7 cellular contexts compared by ENCODE assay signal in genomic region chr10:46773896-46774233, GRCh38.
DNase-seq lines count a peak whose midpoint lies in the region; ATAC-seq, FAIRE-seq and TF ChIP-seq lines count a peak whose summit lies in the region.
"Not testable (repeated sequence)": the region's sequence is repeated elsewhere in the genome, so short reads cannot be mapped to it uniquely, and the experiment has no call there.

No MANE protein-coding gene starts in this region.

- not testable (repeated sequence) for H3K4me1 Mint-ChIP-seq in T-helper 2 cell treated with Interferon-gamma antibody and Interleukin-4, amounts not matched to agents 5 μg/mL and 100 μg/mL, for 36 hours (ENCODE audit: low read depth)

- not testable (repeated sequence) for TF ChIP-seq CTCF in DND-41 (IDR thresholded peaks at IDR 0.05; ENCODE audit: borderline replicate concordance, extremely low read depth, low read length, poor library complexity, severe bottlenecking); kidney (IDR thresholded peaks at IDR 0.05; ENCODE audit: borderline replicate concordance, extremely low read depth, insufficient read depth)

- H3K27ac Mint-ChIP-seq in T-helper 2 cell treated with Interferon-gamma antibody and Interleukin-4, amounts not matched to agents 5 μg/mL and 100 μg/mL, for 36 hours: peak overlapping the region; percentile 41
- H3K27ac Mint-ChIP-seq in activated naive CD4-positive, alpha-beta T cell treated with anti-CD3 and anti-CD28 coated beads, Interleukin-2, amount 50 U/mL, for 72 hours: not testable (repeated sequence)

- not testable (repeated sequence) for H3K4me1 ChIP-seq in DND-41 (ENCODE audit: insufficient read depth, low read length); kidney (ENCODE audit: control insufficient read depth in 1 of 2, insufficient read depth in 1 of 2, low read depth in 1 of 2, low read length in 2 of 2)

- not testable (repeated sequence) for H3K27me3 Mint-ChIP-seq in T-helper 2 cell treated with Interferon-gamma antibody and Interleukin-4, amounts not matched to agents 5 μg/mL and 100 μg/mL, for 36 hours (ENCODE audit: low read depth)

- H3K36me3 Mint-ChIP-seq in T-helper 2 cell treated with Interferon-gamma antibody and Interleukin-4, amounts not matched to agents 5 μg/mL and 100 μg/mL, for 36 hours (ENCODE audit: low read depth); activated naive CD4-positive, alpha-beta T cell treated with anti-CD3 and anti-CD28 coated beads, Interleukin-2, amount 50 U/mL, for 72 hours: not testable (repeated sequence)

- H3K27me3 ChIP-seq in DND-41 (ENCODE audit: insufficient read depth, low read length, poor library complexity): not testable (repeated sequence)

- H3K4me3 Mint-ChIP-seq in T-helper 2 cell treated with Interferon-gamma antibody and Interleukin-4, amounts not matched to agents 5 μg/mL and 100 μg/mL, for 36 hours: peak overlapping the region; percentile 27

- H3K36me3 ChIP-seq in DND-41 (ENCODE audit: insufficient read depth, low read length); kidney (ENCODE audit: control insufficient read depth in 1 of 2, insufficient read depth in 2 of 2, low read length in 2 of 2): not testable (repeated sequence)

- intact Hi-C loops in kidney (cut with DNase I): not testable (repeated sequence)

- not testable (repeated sequence) for H3K79me2 ChIP-seq in DND-41 (ENCODE audit: insufficient read depth, low read length)

- DNase-seq in DND-41: peak; percentile 48
- DNase-seq in MV-4-11 (lab: John Stamatoyannopoulos, UW): peak; percentile 57
- peak; percentile 65 for DNase-seq in T-helper 2 cell treated with Interferon-gamma antibody and Interleukin-4, amounts not matched to agents 5 μg/mL and 100 μg/mL, for 36 hours (ENCODE audit: low spot score)
- peak; percentile 21 for DNase-seq in activated CD8-positive, alpha-beta memory T cell treated with anti-CD3 and anti-CD28 coated beads, Interleukin-2, amount 50 U/mL, for 4 hours
- not testable (repeated sequence) for DNase-seq in activated naive CD4-positive, alpha-beta T cell treated with anti-CD3 and anti-CD28 coated beads, Interleukin-2, amount 50 U/mL, for 72 hours (ENCODE audit: low spot score in 2 of 2)
- DNase-seq in kidney: peak; percentile 12
- DNase-seq in stimulated activated CD8-positive, alpha-beta memory T cell treated with anti-CD3 and anti-CD28 coated beads, Interleukin-15, amount 100 ng/mL, for 48 hours (ENCODE audit: low read depth in 2 of 2): peak; percentile 23 to 50

- H3K9ac ChIP-seq in DND-41 (ENCODE audit: low read depth, low read length); kidney (ENCODE audit: low read length in 2 of 2): not testable (repeated sequence)

- ATAC-seq in DND-41 (ENCODE audit: insufficient read depth, low read depth): peak; percentile 75; the same call in 2 of the 3 replicates
- peak; percentile 20 to 31 for ATAC-seq in activated naive CD4-positive, alpha-beta T cell treated with anti-CD3 and anti-CD28 coated beads, Interleukin-2, amount 50 U/mL, for 72 hours

- H2AFZ ChIP-seq in DND-41 (ENCODE audit: low read depth, low read length): not testable (repeated sequence)

- H3K9me3 Mint-ChIP-seq in T-helper 2 cell treated with Interferon-gamma antibody and Interleukin-4, amounts not matched to agents 5 μg/mL and 100 μg/mL, for 36 hours; activated naive CD4-positive, alpha-beta T cell treated with anti-CD3 and anti-CD28 coated beads, Interleukin-2, amount 50 U/mL, for 72 hours: not testable (repeated sequence)

- FAIRE-seq in kidney (lab: Jason Lieb, UNC): not testable (repeated sequence)

- H3K27ac ChIP-seq in DND-41 (ENCODE audit: low read length); kidney (ENCODE audit: low read depth in 2 of 2, low read length in 2 of 2): not testable (repeated sequence)

- H4K20me1 ChIP-seq in DND-41 (ENCODE audit: insufficient read depth, low read length): not testable (repeated sequence)

- not testable (repeated sequence) for H3K4me3 ChIP-seq in DND-41 (ENCODE audit: low read depth in 1 of 2, low read length in 2 of 2); kidney (ENCODE audit: low read length in 2 of 2)

- H3K4me2 ChIP-seq in DND-41 (ENCODE audit: insufficient read depth, low read length): not testable (repeated sequence)

- H3K9me3 ChIP-seq in DND-41 (ENCODE audit: insufficient read depth, low read length, severe bottlenecking); kidney (ENCODE audit: control insufficient read depth in 1 of 2, low read length in 2 of 2): not testable (repeated sequence)
